In the genomic region with DNA sequence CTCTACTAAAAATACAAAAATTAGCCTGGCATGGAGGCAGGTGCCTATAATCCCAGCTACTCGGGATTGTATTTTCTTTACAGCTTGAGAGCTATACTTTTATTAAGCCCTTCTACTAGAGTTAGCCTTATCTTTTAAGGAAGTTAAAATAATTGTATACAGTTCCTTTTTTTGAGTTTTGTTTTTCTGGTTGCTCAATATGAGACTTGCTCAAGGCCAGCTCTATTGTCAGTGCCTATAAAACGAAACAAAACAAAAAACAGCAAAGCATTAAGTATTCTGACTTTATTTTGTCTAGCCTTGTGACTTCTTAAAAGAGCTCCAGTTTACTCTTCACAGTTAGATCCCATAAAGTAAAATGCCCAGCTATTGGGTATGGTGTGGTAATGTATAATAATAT, we compare ENCODE assay signal across 1 cellular context.
TF ChIP-seq lines count a peak whose summit lies in the region.

No MANE protein-coding gene starts in this region.

TF ChIP-seq in HepG2, 621 proteins besides CTCF, POLR2A, EP300 and RAD21 (continued from another document):
- TF ChIP-seq, protein P1, sequence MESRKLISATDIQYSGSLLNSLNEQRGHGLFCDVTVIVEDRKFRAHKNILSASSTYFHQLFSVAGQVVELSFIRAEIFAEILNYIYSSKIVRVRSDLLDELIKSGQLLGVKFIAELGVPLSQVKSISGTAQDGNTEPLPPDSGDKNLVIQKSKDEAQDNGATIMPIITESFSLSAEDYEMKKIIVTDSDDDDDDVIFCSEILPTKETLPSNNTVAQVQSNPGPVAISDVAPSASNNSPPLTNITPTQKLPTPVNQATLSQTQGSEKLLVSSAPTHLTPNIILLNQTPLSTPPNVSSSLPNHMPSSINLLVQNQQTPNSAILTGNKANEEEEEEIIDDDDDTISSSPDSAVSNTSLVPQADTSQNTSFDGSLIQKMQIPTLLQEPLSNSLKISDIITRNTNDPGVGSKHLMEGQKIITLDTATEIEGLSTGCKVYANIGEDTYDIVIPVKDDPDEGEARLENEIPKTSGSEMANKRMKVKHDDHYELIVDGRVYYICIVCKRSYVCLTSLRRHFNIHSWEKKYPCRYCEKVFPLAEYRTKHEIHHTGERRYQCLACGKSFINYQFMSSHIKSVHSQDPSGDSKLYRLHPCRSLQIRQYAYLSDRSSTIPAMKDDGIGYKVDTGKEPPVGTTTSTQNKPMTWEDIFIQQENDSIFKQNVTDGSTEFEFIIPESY (CRISPR knock-in tag; IDR thresholded peaks at IDR 0.05) = no peak
- TF ChIP-seq ZNF790 (CRISPR knock-in tag; IDR thresholded peaks at IDR 0.05; ENCODE audit: borderline replicate concordance) (no peak), ZNF263 (CRISPR knock-in tag; IDR thresholded peaks at IDR 0.05) (no peak)
- TF ChIP-seq, protein P2, sequence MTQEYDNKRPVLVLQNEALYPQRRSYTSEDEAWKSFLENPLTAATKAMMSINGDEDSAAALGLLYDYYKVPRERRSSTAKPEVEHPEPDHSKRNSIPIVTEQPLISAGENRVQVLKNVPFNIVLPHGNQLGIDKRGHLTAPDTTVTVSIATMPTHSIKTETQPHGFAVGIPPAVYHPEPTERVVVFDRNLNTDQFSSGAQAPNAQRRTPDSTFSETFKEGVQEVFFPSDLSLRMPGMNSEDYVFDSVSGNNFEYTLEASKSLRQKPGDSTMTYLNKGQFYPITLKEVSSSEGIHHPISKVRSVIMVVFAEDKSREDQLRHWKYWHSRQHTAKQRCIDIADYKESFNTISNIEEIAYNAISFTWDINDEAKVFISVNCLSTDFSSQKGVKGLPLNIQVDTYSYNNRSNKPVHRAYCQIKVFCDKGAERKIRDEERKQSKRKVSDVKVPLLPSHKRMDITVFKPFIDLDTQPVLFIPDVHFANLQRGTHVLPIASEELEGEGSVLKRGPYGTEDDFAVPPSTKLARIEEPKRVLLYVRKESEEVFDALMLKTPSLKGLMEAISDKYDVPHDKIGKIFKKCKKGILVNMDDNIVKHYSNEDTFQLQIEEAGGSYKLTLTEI (CRISPR knock-in tag; conservative IDR thresholded peaks at IDR 0.05) = no peak
